In the genomic region with DNA sequence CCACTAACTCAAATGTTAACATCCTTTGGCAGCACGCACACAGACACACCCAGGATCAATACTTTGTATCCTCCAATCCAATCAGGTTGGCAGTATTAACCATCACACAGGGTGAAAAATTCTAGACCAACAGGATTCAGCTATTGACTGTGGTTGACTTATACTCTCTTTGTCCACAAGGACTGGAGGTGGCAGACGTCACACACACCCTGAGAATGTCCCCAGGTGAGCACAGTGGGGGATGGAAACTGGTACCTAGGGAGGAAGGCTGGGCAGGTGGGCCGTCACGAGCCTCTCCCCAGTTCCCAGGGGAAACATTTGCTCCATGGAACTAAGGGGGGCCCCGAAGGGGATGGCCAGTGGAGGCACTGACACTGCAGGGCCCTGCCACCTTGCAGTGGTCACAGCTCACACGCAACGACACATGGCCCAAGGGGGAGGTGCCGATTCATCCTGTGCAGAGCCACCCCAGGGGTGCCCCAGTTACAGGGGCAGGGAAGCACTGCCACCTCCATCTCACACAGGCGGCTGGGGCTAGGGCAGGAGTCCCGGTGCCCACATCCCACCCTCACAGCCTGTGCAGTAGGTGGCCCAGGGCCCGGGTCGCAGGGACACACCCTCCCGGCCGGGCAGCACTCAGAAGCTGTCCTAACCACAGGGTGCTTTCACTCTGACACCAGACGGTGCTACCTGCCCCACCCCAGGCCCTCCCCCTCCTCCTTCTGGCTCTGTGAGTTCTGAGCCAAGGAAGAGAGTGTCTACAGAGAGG, we compare ENCODE assay signal across 2 cellular contexts.
TF ChIP-seq lines count a peak whose summit lies in the region.

No MANE protein-coding gene starts in this region.

TF ChIP-seq in GM12878, 131 proteins besides CTCF, POLR2A, EP300 and RAD21:
- TF ChIP-seq ZNF24 (IDR thresholded peaks at IDR 0.05) (no peak), RELA (IDR thresholded peaks at IDR 0.05; ENCODE audit: borderline replicate concordance, partially characterized antibody) (no peak), FOXM1 (IDR thresholded peaks at IDR 0.05; ENCODE audit: low read depth, low read length) (no peak), CHD2 (IDR thresholded peaks at IDR 0.05; ENCODE audit: borderline replicate concordance, low read depth, low read length) (no peak), RCOR1 (conservative IDR thresholded peaks at IDR 0.05; ENCODE audit: low read depth, low read length) (no peak), NBN (IDR thresholded peaks at IDR 0.05) (no peak), ZNF217 (IDR thresholded peaks at IDR 0.05) (no peak), FOS (IDR thresholded peaks at IDR 0.05; ENCODE audit: borderline replicate concordance, extremely low read depth, insufficient read length) (no peak)
- TF ChIP-seq, protein P1, sequence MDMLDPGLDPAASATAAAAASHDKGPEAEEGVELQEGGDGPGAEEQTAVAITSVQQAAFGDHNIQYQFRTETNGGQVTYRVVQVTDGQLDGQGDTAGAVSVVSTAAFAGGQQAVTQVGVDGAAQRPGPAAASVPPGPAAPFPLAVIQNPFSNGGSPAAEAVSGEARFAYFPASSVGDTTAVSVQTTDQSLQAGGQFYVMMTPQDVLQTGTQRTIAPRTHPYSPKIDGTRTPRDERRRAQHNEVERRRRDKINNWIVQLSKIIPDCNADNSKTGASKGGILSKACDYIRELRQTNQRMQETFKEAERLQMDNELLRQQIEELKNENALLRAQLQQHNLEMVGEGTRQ (IDR thresholded peaks at IDR 0.05; ENCODE audit: borderline replicate concordance, low read depth, low read length): no peak
- TF ChIP-seq, protein P2, sequence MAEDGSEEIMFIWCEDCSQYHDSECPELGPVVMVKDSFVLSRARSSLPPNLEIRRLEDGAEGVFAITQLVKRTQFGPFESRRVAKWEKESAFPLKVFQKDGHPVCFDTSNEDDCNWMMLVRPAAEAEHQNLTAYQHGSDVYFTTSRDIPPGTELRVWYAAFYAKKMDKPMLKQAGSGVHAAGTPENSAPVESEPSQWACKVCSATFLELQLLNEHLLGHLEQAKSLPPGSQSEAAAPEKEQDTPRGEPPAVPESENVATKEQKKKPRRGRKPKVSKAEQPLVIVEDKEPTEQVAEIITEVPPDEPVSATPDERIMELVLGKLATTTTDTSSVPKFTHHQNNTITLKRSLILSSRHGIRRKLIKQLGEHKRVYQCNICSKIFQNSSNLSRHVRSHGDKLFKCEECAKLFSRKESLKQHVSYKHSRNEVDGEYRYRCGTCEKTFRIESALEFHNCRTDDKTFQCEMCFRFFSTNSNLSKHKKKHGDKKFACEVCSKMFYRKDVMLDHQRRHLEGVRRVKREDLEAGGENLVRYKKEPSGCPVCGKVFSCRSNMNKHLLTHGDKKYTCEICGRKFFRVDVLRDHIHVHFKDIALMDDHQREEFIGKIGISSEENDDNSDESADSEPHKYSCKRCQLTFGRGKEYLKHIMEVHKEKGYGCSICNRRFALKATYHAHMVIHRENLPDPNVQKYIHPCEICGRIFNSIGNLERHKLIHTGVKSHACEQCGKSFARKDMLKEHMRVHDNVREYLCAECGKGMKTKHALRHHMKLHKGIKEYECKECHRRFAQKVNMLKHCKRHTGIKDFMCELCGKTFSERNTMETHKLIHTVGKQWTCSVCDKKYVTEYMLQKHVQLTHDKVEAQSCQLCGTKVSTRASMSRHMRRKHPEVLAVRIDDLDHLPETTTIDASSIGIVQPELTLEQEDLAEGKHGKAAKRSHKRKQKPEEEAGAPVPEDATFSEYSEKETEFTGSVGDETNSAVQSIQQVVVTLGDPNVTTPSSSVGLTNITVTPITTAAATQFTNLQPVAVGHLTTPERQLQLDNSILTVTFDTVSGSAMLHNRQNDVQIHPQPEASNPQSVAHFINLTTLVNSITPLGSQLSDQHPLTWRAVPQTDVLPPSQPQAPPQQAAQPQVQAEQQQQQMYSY (CRISPR knock-in tag; IDR thresholded peaks at IDR 0.05): no peak
TF ChIP-seq in GM12878: peak in this region for 0.

TF ChIP-seq in SK-N-SH treated with all-trans-retinoic acid at 6 μM for 48 hours, 23 proteins besides CTCF, POLR2A, EP300 and RAD21:
- TF ChIP-seq, protein P3, sequence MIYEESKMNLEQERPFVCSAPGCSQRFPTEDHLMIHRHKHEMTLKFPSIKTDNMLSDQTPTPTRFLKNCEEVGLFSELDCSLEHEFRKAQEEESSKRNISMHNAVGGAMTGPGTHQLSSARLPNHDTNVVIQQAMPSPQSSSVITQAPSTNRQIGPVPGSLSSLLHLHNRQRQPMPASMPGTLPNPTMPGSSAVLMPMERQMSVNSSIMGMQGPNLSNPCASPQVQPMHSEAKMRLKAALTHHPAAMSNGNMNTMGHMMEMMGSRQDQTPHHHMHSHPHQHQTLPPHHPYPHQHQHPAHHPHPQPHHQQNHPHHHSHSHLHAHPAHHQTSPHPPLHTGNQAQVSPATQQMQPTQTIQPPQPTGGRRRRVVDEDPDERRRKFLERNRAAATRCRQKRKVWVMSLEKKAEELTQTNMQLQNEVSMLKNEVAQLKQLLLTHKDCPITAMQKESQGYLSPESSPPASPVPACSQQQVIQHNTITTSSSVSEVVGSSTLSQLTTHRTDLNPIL (CRISPR knock-in tag; IDR thresholded peaks at IDR 0.05; ENCODE audit: low read depth): no peak
- no peak for TF ChIP-seq ZFP30 (CRISPR knock-in tag; IDR thresholded peaks at IDR 0.05)
- TF ChIP-seq, protein P4, sequence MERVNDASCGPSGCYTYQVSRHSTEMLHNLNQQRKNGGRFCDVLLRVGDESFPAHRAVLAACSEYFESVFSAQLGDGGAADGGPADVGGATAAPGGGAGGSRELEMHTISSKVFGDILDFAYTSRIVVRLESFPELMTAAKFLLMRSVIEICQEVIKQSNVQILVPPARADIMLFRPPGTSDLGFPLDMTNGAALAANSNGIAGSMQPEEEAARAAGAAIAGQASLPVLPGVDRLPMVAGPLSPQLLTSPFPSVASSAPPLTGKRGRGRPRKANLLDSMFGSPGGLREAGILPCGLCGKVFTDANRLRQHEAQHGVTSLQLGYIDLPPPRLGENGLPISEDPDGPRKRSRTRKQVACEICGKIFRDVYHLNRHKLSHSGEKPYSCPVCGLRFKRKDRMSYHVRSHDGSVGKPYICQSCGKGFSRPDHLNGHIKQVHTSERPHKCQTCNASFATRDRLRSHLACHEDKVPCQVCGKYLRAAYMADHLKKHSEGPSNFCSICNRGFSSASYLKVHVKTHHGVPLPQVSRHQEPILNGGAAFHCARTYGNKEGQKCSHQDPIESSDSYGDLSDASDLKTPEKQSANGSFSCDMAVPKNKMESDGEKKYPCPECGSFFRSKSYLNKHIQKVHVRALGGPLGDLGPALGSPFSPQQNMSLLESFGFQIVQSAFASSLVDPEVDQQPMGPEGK (CRISPR knock-in tag; IDR thresholded peaks at IDR 0.05; ENCODE audit: borderline replicate concordance): no peak
- TF ChIP-seq ISL1 (CRISPR knock-in tag; IDR thresholded peaks at IDR 0.05): no peak
- no peak for TF ChIP-seq OSR1 (CRISPR knock-in tag; IDR thresholded peaks at IDR 0.05)
- TF ChIP-seq TOX (CRISPR knock-in tag; IDR thresholded peaks at IDR 0.05; ENCODE audit: borderline replicate concordance): no peak
- TF ChIP-seq CSDC2 (CRISPR knock-in tag; IDR thresholded peaks at IDR 0.05): no peak
- no peak for TF ChIP-seq PPARA (CRISPR knock-in tag; IDR thresholded peaks at IDR 0.05; ENCODE audit: borderline replicate concordance)
- TF ChIP-seq SNAI2 (CRISPR knock-in tag; IDR thresholded peaks at IDR 0.05): no peak
- TF ChIP-seq BACH2 (CRISPR knock-in tag; IDR thresholded peaks at IDR 0.05; ENCODE audit: borderline replicate concordance): no peak
- no peak for TF ChIP-seq ZNF70 (CRISPR knock-in tag; IDR thresholded peaks at IDR 0.05)
- TF ChIP-seq RARB (CRISPR knock-in tag; IDR thresholded peaks at IDR 0.05): no peak
